In the genomic region with DNA sequence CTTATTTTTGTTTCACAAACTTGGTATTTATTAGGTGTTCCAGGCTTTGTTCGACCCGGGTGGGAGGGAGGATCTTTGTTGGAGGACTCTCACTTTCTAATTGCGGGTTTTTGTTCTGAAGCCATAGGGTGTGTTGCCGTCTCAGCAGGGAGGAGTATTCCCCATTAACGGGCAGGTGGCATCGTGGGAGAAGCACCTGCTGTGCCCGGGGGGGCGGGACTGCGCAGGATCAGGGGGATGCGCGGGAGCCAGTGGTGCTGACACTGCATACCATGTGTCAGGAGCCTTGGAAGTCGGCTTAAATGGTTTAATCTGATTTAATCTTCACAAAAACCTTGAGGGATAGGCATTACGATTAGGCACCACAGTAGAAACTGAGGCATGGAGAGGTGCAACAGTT, we compare ENCODE assay signal across 28 cellular contexts.
"Had no signal": no experiment of that assay in that cellular context is flagged by ENCODE, and none has a peak within 500 bp of the region (broad histone marks: within the 10 kb centered on the region; RNA-seq: fewer than 3 reads in every experiment).

No MANE protein-coding gene starts in this region.

- H3K9me3 ChIP-seq: colonic mucosa, thoracic aorta, upper lobe of left lung had no signal

- H3K27ac ChIP-seq: colonic mucosa, dorsolateral prefrontal cortex, sigmoid colon, thoracic aorta, upper lobe of left lung had no signal

- H3K4me2 ChIP-seq: smooth muscle cell had no signal

- H3K36me3 ChIP-seq: colonic mucosa, sigmoid colon, thoracic aorta, upper lobe of left lung had no signal

- H3K4me3 ChIP-seq: colonic mucosa, dorsolateral prefrontal cortex, sigmoid colon, smooth muscle cell, thoracic aorta, upper lobe of left lung had no signal

- ATAC-seq: activated CD4-positive, CD25-positive, alpha-beta regulatory T cell treated with anti-CD3 and anti-CD28 coated beads, Interleukin-2, amount 50 U/mL, for 24 hours; activated T-cell treated with anti-CD3 and anti-CD28 coated beads, Interleukin-2, amount 50 U/mL, for 72 hours; effector memory CD8-positive, alpha-beta T cell; esophagus mucosa; left lobe of liver; naive thymus-derived CD4-positive, alpha-beta T cell had no signal

- H3K27me3 ChIP-seq: colonic mucosa, dorsolateral prefrontal cortex, sigmoid colon, upper lobe of left lung had no signal

- DNase-seq: activated CD4-positive, alpha-beta memory T cell treated with anti-CD3 and anti-CD28 coated beads, Interleukin-2, amount 10 ng/mL, durations not matched to agents 7 days and 5 days; activated CD4-positive, alpha-beta T cell treated with anti-CD3 and anti-CD28 coated beads, Interleukin-2, amount 10 ng/mL, durations not matched to agents 24 days and 14 days; activated effector memory CD4-positive, alpha-beta T cell treated with Interleukin-2 at 50 U/mL for 16 hours; activated naive CD4-positive, alpha-beta T cell treated with anti-CD3 and anti-CD28 coated beads for 36 hours; activated naive CD8-positive, alpha-beta T cell treated with anti-CD3 and anti-CD28 coated beads, Interleukin-2, amount 10 ng/mL, durations not matched to agents 7 days and 5 days; activated T-cell treated with anti-CD3 and anti-CD28 coated beads, Interleukin-2, amount 50 U/mL, for 72 hours; amniotic stem cell; colonic mucosa; dorsolateral prefrontal cortex; effector memory CD8-positive, alpha-beta T cell; foreskin melanocyte; kidney; naive thymus-derived CD4-positive, alpha-beta T cell; retina; sigmoid colon; stimulated activated CD4-positive, alpha-beta T cell treated with anti-CD3 and anti-CD28 coated beads, Interleukin-15, amount 100 ng/mL, for 24 hours; stimulated activated CD4-positive, alpha-beta T cell treated with anti-CD3 and anti-CD28 coated beads, Interleukin-2, amount 100 ng/mL, for 48 hours; stimulated activated CD8-positive, alpha-beta memory T cell treated with anti-CD3 and anti-CD28 coated beads, Interleukin-4, amount 100 ng/mL, for 48 hours; stimulated activated naive CD4-positive, alpha-beta T cell; T1000 had no signal

- FAIRE-seq: bronchial epithelial cell, endothelial cell of umbilical vein, kidney had no signal

- H3K4me1 ChIP-seq: colonic mucosa, sigmoid colon, upper lobe of left lung had no signal
